Comparison of ENCODE assay signal across 24 cellular contexts in the genomic region with DNA sequence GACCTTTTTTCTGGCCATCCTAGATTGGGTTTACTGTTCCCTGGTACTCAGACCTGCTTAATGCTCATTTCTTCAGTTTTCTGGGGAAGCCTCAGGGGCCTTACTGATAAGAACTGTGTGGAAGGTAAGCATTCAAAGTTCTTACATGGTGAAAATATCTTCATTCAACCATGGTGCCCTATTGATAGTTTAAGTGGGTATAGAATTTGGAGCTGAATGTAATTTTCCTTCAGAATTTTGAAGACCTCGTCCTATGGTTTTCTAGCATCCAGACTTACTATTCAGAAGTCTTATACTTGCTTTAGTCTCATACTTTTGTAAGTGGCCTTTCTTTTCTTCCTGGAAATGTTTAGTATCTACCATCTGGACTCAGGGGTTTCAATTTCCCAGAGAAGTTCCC.
"Had no signal": no experiment of that assay in that cellular context is flagged by ENCODE, and none has a peak within 500 bp of the region (broad histone marks: within the 10 kb centered on the region; RNA-seq: fewer than 3 reads in every experiment).

No MANE protein-coding gene starts in this region.

- DNase-seq: mammary epithelial cell; mesenchymal stem cell; naive B cell; natural killer cell; stimulated activated CD4-positive, alpha-beta T cell treated with anti-CD3 and anti-CD28 coated beads, Interleukin-2, amount 100 ng/mL, for 48 hours; stimulated activated CD4-positive, alpha-beta T cell treated with anti-CD3 and anti-CD28 coated beads, Interleukin-4, amount 100 ng/mL, for 4 hours; stimulated activated naive CD4-positive, alpha-beta T cell treated with Interleukin-2 at 50 U/mL for 16 hours; tibial artery; trophoblast cell; upper lobe of right lung had no signal

- H3K27me3 ChIP-seq: heart left ventricle, left lung, ovary, right atrium auricular region, spleen, upper lobe of right lung had no signal

- H3K36me3 Mint-ChIP-seq: mesothelial cell of epicardium, natural killer cell had no signal

- ATAC-seq: heart left ventricle; left colon; left lung; lower lobe of right lung; sciatic nerve; stimulated activated memory B cell treated with anti-CD40 and anti-IgM and Interleukin-4, amounts not matched to agents 10 μg/mL and 1 μg/mL and 100 μg/mL, for 72 hours; upper lobe of right lung had no signal

- H3K27ac Mint-ChIP-seq: mesothelial cell of epicardium; naive B cell; natural killer cell; progenitor cell of endocrine pancreas; stimulated activated memory B cell treated with anti-CD40 and anti-IgM and Interleukin-4, amounts not matched to agents 10 μg/mL and 1 μg/mL and 100 μg/mL, for 72 hours had no signal

- H3K27me3 Mint-ChIP-seq: stimulated activated memory B cell treated with anti-CD40 and anti-IgM and Interleukin-4, amounts not matched to agents 10 μg/mL and 1 μg/mL and 100 μg/mL, for 72 hours had no signal

- H3K36me3 ChIP-seq: heart left ventricle, left lung, lower lobe of right lung, ovary, right atrium auricular region, spleen, suprapubic skin, thoracic aorta, tibial artery, upper lobe of right lung had no signal

- H3K9me3 Mint-ChIP-seq: natural killer cell had no signal

- H3K27ac ChIP-seq: left lung, lower lobe of right lung, right atrium auricular region, skin epidermis, spleen, suprapubic skin, thoracic aorta, tibial artery had no signal

- H3K9me3 ChIP-seq: left lung, lower lobe of right lung, ovary, right atrium auricular region, suprapubic skin, thoracic aorta, upper lobe of right lung had no signal

- H3K4me3 ChIP-seq: heart left ventricle, left lung, lower lobe of right lung, ovary, right atrium auricular region, skin epidermis, spleen, suprapubic skin, thoracic aorta, tibial artery, upper lobe of right lung had no signal

- H3K4me3 Mint-ChIP-seq: mesothelial cell of epicardium; naive B cell; natural killer cell; stimulated activated memory B cell treated with anti-CD40 and anti-IgM and Interleukin-4, amounts not matched to agents 10 μg/mL and 1 μg/mL and 100 μg/mL, for 72 hours had no signal
